In the genomic region with DNA sequence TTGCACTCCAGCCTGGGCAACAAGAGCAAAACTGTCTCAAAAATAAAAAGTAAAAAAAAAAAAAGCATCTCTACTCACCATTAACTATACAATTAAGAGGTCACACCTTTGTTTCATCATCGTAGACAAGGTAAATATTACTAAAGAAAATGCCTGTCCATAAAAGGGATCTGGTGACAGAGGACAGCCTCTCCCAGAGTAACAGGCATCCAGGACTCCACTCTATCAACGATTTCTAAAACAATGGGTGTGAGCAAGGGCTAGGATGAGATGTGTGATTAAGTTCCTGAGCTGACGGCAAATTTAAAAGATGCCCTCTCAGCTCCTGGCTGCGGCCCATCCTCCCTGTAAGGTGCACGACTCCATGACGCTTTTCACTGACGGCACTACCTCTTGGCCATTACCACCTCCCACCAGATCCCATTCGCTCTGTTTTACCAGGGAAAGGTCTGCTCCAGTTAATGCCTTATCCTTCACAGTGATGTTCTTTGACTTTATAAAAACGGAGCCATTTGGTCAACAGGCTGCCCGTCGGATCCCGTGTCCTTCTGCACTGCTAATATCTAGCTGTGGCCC, we compare ENCODE assay signal across 17 cellular contexts. TPM values are rescaled to one million over a fixed set of nuclear protein-coding genes. Genes with fewer than 3 reads are reported as not detected.
DNase-seq lines count a peak whose midpoint lies in the region; ATAC-seq and TF ChIP-seq lines count a peak whose summit lies in the region.
"Had no signal": no experiment of that assay in that cellular context is flagged by ENCODE, and none has a peak within 500 bp of the region (broad histone marks: within the 10 kb centered on the region; RNA-seq: fewer than 3 reads in every experiment).

No MANE protein-coding gene starts in this region.

- CTCF ChIA-PET in Caco-2 (lab: Charles Lee): interaction anchor here (0.6 to 2.4 kb wide), 2 partner anchors 34 to 264 kb away, joined by 5 to 8 read pairs; no protein-coding TSS in a partner anchor
- CTCF ChIA-PET in activated CD4-positive, alpha-beta memory T cell treated with anti-CD3 and anti-CD28 coated beads for 36 hours (lab: Charles Lee): interaction anchor here (1.3 kb wide), 1 partner anchor 68 kb away, joined by 5 read pairs; no protein-coding TSS in a partner anchor

- POLR2A ChIA-PET in Caco-2 (lab: Charles Lee): interaction anchor here (0.6 to 3.2 kb wide), 11 partner anchors 9 to 368 kb away, joined by 3 to 35 read pairs (median 6); partner anchors contain the start of gene PRDM10
- POLR2A ChIA-PET in activated CD4-positive, alpha-beta memory T cell treated with anti-CD3 and anti-CD28 coated beads for 36 hours (lab: Charles Lee): interaction anchor here (1.7 to 2.1 kb wide), 2 partner anchors 15 to 190 kb away, joined by 6 to 7 read pairs; partner anchors contain the start of gene PRDM10
- POLR2A ChIA-PET in naive thymus-derived CD8-positive, alpha-beta T cell (lab: Charles Lee): interaction anchor here (0.6 to 5.3 kb wide), 6 partner anchors 10 to 570 kb away, joined by 3 to 43 read pairs (median 3); partner anchors contain the start of gene NFRKB

- H3K27me3 ChIP-seq in Caco-2 (replicated peaks; ENCODE audit: control insufficient read depth, insufficient read depth, low read length) (no peaks in the 10 kb centered on the region), foreskin keratinocyte (peaks cover 7% of the 10 kb centered on the region)
- H3K27me3 ChIP-seq: SJCRH30 had no signal

- no peak for ATAC-seq in activated T-cell treated with anti-CD3 and anti-CD28 coated beads, Interleukin-2, amount 50 U/mL, for 72 hours (replicated peaks in 1 of 2)
- ATAC-seq in naive thymus-derived CD8-positive, alpha-beta T cell: no peak
- no peak for ATAC-seq in foreskin keratinocyte

- no peaks in the 10 kb centered on the region; the same call in 1 of the 2 replicates for H3K9me3 ChIP-seq in Caco-2
- H3K9me3 ChIP-seq: SJCRH30 had no signal

- no peaks in the 10 kb centered on the region for H3K36me3 ChIP-seq in Caco-2 (ENCODE audit: control insufficient read depth, insufficient read depth, low read length)
- H3K36me3 ChIP-seq: SJCRH30 had no signal

- peak overlapping the region; percentile 86 to 89 for H3K4me3 Mint-ChIP-seq in activated T-cell treated with anti-CD3 and anti-CD28 coated beads, Interleukin-2, amount 50 U/mL, for 72 hours
- H3K4me3 Mint-ChIP-seq in Caco-2 (ENCODE audit: unreplicated experiment): peak overlapping the region; percentile 98
- peak overlapping the region; percentile 87 for H3K4me3 Mint-ChIP-seq in activated CD4-positive, alpha-beta memory T cell treated with anti-CD3 and anti-CD28 coated beads for 36 hours
- H3K4me3 Mint-ChIP-seq in naive thymus-derived CD8-positive, alpha-beta T cell: peak overlapping the region; percentile 65 to 90 (median 82)

- H3K27ac ChIP-seq in foreskin keratinocyte: no peak overlapping the region
- H3K27ac ChIP-seq: KMS-11, RWPE1, SJCRH30 had no signal

- H3K4me1 ChIP-seq in Caco-2 (peaks cover 18% of the 10 kb centered on the region), foreskin keratinocyte (peaks cover 4% of the 10 kb centered on the region)
- H3K4me1 ChIP-seq: SJCRH30 had no signal

- H3K36me3 Mint-ChIP-seq in activated T-cell treated with anti-CD3 and anti-CD28 coated beads, Interleukin-2, amount 50 U/mL, for 72 hours (ENCODE audit: insufficient read depth in 2 of 2): peaks cover 0 to 3% of the 10 kb centered on the region in 2 donors
- peaks cover 49% of the 10 kb centered on the region for H3K36me3 Mint-ChIP-seq in Caco-2 (ENCODE audit: insufficient read depth, unreplicated experiment)
- H3K36me3 Mint-ChIP-seq in activated CD4-positive, alpha-beta memory T cell treated with anti-CD3 and anti-CD28 coated beads for 36 hours: peaks cover 8% of the 10 kb centered on the region
- H3K36me3 Mint-ChIP-seq in naive thymus-derived CD8-positive, alpha-beta T cell: peaks cover 0 to 4% (median 4%) of the 10 kb centered on the region in 3 donors

- no peak for TF ChIP-seq CTCF in Caco-2 (IDR thresholded peaks at IDR 0.05; ENCODE audit: insufficient read depth in 1 of 2, low read depth in 1 of 2, low read length in 1 of 2, severe bottlenecking in 1 of 2, unreplicated experiment in 1 of 2)
- no peak for TF ChIP-seq CTCF in foreskin keratinocyte (conservative IDR thresholded peaks at IDR 0.05)

- peaks cover 0 to 7% of the 10 kb centered on the region in 2 donors for H3K9me3 Mint-ChIP-seq in activated T-cell treated with anti-CD3 and anti-CD28 coated beads, Interleukin-2, amount 50 U/mL, for 72 hours
- peaks cover 12% of the 10 kb centered on the region for H3K9me3 Mint-ChIP-seq in Caco-2 (ENCODE audit: unreplicated experiment)
- H3K9me3 Mint-ChIP-seq in activated CD4-positive, alpha-beta memory T cell treated with anti-CD3 and anti-CD28 coated beads for 36 hours: peaks cover 19% of the 10 kb centered on the region
- H3K9me3 Mint-ChIP-seq in naive thymus-derived CD8-positive, alpha-beta T cell: peaks cover 0 to 16% (median 5%) of the 10 kb centered on the region in 9 donors

- H3K4me3 ChIP-seq in Caco-2 (ENCODE audit: low read depth, low read length): peak overlapping the region; percentile 73
- H3K4me3 ChIP-seq: SJCRH30 had no signal

- H3K4me1 Mint-ChIP-seq in activated T-cell treated with anti-CD3 and anti-CD28 coated beads, Interleukin-2, amount 50 U/mL, for 72 hours (ENCODE audit: low read depth): peaks cover 14% of the 10 kb centered on the region
- peaks cover 37% of the 10 kb centered on the region for H3K4me1 Mint-ChIP-seq in Caco-2 (ENCODE audit: low read depth, unreplicated experiment)
- H3K4me1 Mint-ChIP-seq in activated CD4-positive, alpha-beta memory T cell treated with anti-CD3 and anti-CD28 coated beads for 36 hours (ENCODE audit: low read depth): peaks cover 53% of the 10 kb centered on the region
- peaks cover 14 to 51% (median 41%) of the 10 kb centered on the region in 4 donors for H3K4me1 Mint-ChIP-seq in naive thymus-derived CD8-positive, alpha-beta T cell

- peaks cover 9% of the 10 kb centered on the region for H3K27me3 Mint-ChIP-seq in activated T-cell treated with anti-CD3 and anti-CD28 coated beads, Interleukin-2, amount 50 U/mL, for 72 hours (ENCODE audit: low read depth)
- H3K27me3 Mint-ChIP-seq in Caco-2 (ENCODE audit: insufficient read depth, unreplicated experiment): no peaks in the 10 kb centered on the region
- peaks cover 2% of the 10 kb centered on the region for H3K27me3 Mint-ChIP-seq in activated CD4-positive, alpha-beta memory T cell treated with anti-CD3 and anti-CD28 coated beads for 36 hours
- peaks cover 0 to 22% (median 18%) of the 10 kb centered on the region in 5 donors for H3K27me3 Mint-ChIP-seq in naive thymus-derived CD8-positive, alpha-beta T cell

- intact Hi-C loops in Caco-2 (cut with micrococcal nuclease; ENCODE audit: unreplicated experiment) (loop anchor here (5.0 kb wide), 1 partner anchor 36 kb away; no protein-coding TSS in a partner anchor), posterior vena cava (cut with DNase I) (no loop called here)
- intact Hi-C loops in activated CD4-positive, alpha-beta memory T cell treated with anti-CD3 and anti-CD28 coated beads for 36 hours (cut with micrococcal nuclease): loop anchor here (5.0 to 10.0 kb wide), 2 partner anchors 84 to 501 kb away; partner anchors contain the start of genes NFRKB and ZBTB44

- DNase-seq in activated T-cell treated with anti-CD3 and anti-CD28 coated beads, Interleukin-2, amount 50 U/mL, for 72 hours: no peak
- no peak for DNase-seq in activated T-cell treated with anti-CD3 and anti-CD28 coated beads, Interleukin-2, amount 50 U/mL, for 48 hours
- peak in 1 of 2 experiments; percentile 51 for DNase-seq in Caco-2
- DNase-seq in activated CD4-positive, alpha-beta memory T cell treated with anti-CD3 and anti-CD28 coated beads for 36 hours: no peak
- DNase-seq in naive thymus-derived CD8-positive, alpha-beta T cell: no peak
- no peak for DNase-seq in NCI-H345 (lab: John Stamatoyannopoulos, UW)
- no peak for DNase-seq in posterior vena cava (ENCODE audit: low spot score)
- no peak for DNase-seq in foreskin keratinocyte
- DNase-seq: NCI-H1105 treated with DMSO at 0.1 percent for 48 hours, NCI-H187, NCI-H510A treated with DMSO at 0.1 percent for 48 hours, OCI-M1, SJCRH30 had no signal

- BruUV-seq in Caco-2 (replicated peaks; lab: Mats Ljungman, UMichigan): no TSS peak

- H3K27ac Mint-ChIP-seq in activated T-cell treated with anti-CD3 and anti-CD28 coated beads, Interleukin-2, amount 50 U/mL, for 72 hours: no peak overlapping the region
- peak overlapping the region; percentile 97 for H3K27ac Mint-ChIP-seq in Caco-2 (ENCODE audit: unreplicated experiment)
- no peak overlapping the region for H3K27ac Mint-ChIP-seq in activated CD4-positive, alpha-beta memory T cell treated with anti-CD3 and anti-CD28 coated beads for 36 hours
- peak overlapping the region in 8 of 10 donors; percentile 24 to 96 (median 87) for H3K27ac Mint-ChIP-seq in naive thymus-derived CD8-positive, alpha-beta T cell
- H3K27ac Mint-ChIP-seq: CD14-positive monocyte had no signal

RNA-seq across cellular contexts. Expression of gene TMEM45B, which starts 2.3 kb away (rescaled TPM):
- 1 to 10 TPM; 2.5 to 3.3 TPM for total RNA-seq in activated T-cell treated with anti-CD3 and anti-CD28 coated beads, Interleukin-2, amount 50 U/mL, for 72 hours
- 58.2 and 60.0 TPM in 2 replicates for total RNA-seq in Caco-2 (2022)
- 1 to 10 TPM; 4.9 to 5.8 TPM for total RNA-seq in activated CD4-positive, alpha-beta memory T cell treated with anti-CD3 and anti-CD28 coated beads for 36 hours
- 1 to 10 TPM; 4.7 to 6.1 TPM for total RNA-seq in naive thymus-derived CD8-positive, alpha-beta T cell
- polyA plus RNA-seq in naive thymus-derived CD8-positive, alpha-beta T cell: 1 to 10 TPM in 2 of 3 donors, under 1 TPM in 1; 0.96 to 1.7 (median 1.1) TPM
- not detected for total RNA-seq in posterior vena cava
- 0.28 and 0.44 TPM in 2 replicates for total RNA-seq in foreskin keratinocyte
- polyA plus RNA-seq in foreskin keratinocyte: 0.46 and 0.59 TPM in 2 replicates
- total RNA-seq: A673, SJCRH30 had no signal

Comparison
In these comparisons a context has a peak if more than half of its experiments do, and no peak if none do; other contexts are left out.
1. H3K27ac Mint-ChIP-seq: peak in Caco-2 (single experiment) and naive thymus-derived CD8-positive, alpha-beta T cell (8 of 10); none in activated T-cell treated with anti-CD3 and anti-CD28 coated beads, Interleukin-2, amount 50 U/mL, for 72 hours (single experiment) and activated CD4-positive, alpha-beta memory T cell treated with anti-CD3 and anti-CD28 coated beads for 36 hours (single experiment).
2. intact Hi-C loops: an anchor here in Caco-2 (5.0 kb wide) and activated CD4-positive, alpha-beta memory T cell treated with anti-CD3 and anti-CD28 coated beads for 36 hours (5.0 to 10.0 kb wide); none called in posterior vena cava.
3. Peak in every context shown above with its lines, with median percentiles within 50 percentile points of each other: H3K4me3 Mint-ChIP-seq.